28 cellular contexts compared by ENCODE assay signal in the genomic region with DNA sequence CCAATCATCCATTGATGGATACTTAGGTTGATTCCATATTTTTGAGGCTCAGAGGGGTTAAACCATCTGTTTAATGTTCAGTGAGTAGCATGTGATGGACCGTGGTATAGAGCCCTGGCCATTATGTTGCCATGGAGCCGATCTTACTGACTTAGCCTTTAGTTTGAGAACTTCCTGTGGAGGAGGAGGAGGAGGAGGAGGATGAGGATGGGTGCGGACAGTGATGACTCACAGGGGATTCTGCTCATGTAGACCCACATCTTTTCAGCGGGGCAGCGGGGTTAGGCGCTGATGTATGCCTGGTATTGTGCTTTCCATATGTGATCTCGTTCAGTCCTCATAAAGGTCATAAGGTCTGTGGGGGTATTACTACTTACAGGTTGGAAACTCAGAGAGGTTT. TPM values are rescaled to one million over a fixed set of nuclear protein-coding genes. Genes with fewer than 3 reads are reported as not detected.
"Had no signal": no experiment of that assay in that cellular context is flagged by ENCODE, and none has a peak within 500 bp of the region (broad histone marks: within the 10 kb centered on the region; RNA-seq: fewer than 3 reads in every experiment).

No MANE protein-coding gene starts in this region.

- H3K9me3 ChIP-seq: ascending aorta, gastroesophageal sphincter, heart left ventricle, lower lobe of right lung, right lobe of liver, tibial artery had no signal

- H3K27ac ChIP-seq: ascending aorta, brain microvascular endothelial cell, gastroesophageal sphincter, lower lobe of right lung, right lobe of liver, tibial artery had no signal

- H3K27me3 ChIP-seq: ascending aorta, brain microvascular endothelial cell, gastroesophageal sphincter, heart left ventricle, right lobe of liver, tibial artery had no signal

- ATAC-seq: activated CD8-positive, alpha-beta memory T cell treated with anti-CD3 and anti-CD28 coated beads, Interleukin-2, amount 10 ng/mL, durations not matched to agents 7 days and 5 days; gastroesophageal sphincter; left cardiac atrium; lower lobe of right lung; right lobe of liver had no signal

- H3K4me1 ChIP-seq: ascending aorta had no signal

- H3K4me3 ChIP-seq: ascending aorta, gastroesophageal sphincter, heart left ventricle, lower lobe of right lung, right lobe of liver, skin epidermis, tibial artery had no signal

- DNase-seq: activated CD4-positive, alpha-beta memory T cell treated with anti-CD3 and anti-CD28 coated beads for 36 hours; activated CD4-positive, alpha-beta T cell treated with anti-CD3 and anti-CD28 coated beads for 4 hours; activated CD4-positive, CD25-positive, alpha-beta regulatory T cell; activated CD8-positive, alpha-beta memory T cell treated with anti-CD3 and anti-CD28 coated beads, Interleukin-2, amount 10 ng/mL, durations not matched to agents 7 days and 5 days; activated gamma-delta T cell; activated naive CD4-positive, alpha-beta T cell treated with anti-CD3 and anti-CD28 coated beads, Interleukin-2, amount 50 U/mL, for 16 hours; activated T-cell treated with anti-CD3 and anti-CD28 coated beads for 4 hours; brain microvascular endothelial cell; caudate nucleus; effector memory CD4-positive, alpha-beta T cell; heart left ventricle; islet precursor cell; left cardiac atrium; lower lobe of right lung; naive B cell; posterior cingulate gyrus; right lobe of liver; stimulated activated CD4-positive, alpha-beta T cell treated with anti-CD3 and anti-CD28 coated beads, Interleukin-1b, Interleukin-23, amount 100 ng/mL, for 48 hours; stimulated activated naive CD8-positive, alpha-beta T cell treated with anti-CD3 and anti-CD28 coated beads, Interleukin-15, amount 100 ng/mL, for 72 hours; tibial artery had no signal

RNA-seq across cellular contexts. Expression of a gene that starts 55.4 kb away (rescaled TPM):
- total RNA-seq: activated CD4-positive, alpha-beta memory T cell treated with anti-CD3 and anti-CD28 coated beads for 36 hours; activated CD8-positive, alpha-beta memory T cell treated with anti-CD3 and anti-CD28 coated beads, Interleukin-2, amount 10 ng/mL, durations not matched to agents 7 days and 5 days; ascending aorta; dermis microvascular lymphatic vessel endothelial cell; gastroesophageal sphincter; heart left ventricle; left cardiac atrium; lower lobe of right lung; mesenteric fat pad; mucosa of gallbladder; omental fat pad; right lobe of liver; urinary bladder had no signal
